In the genomic region with DNA sequence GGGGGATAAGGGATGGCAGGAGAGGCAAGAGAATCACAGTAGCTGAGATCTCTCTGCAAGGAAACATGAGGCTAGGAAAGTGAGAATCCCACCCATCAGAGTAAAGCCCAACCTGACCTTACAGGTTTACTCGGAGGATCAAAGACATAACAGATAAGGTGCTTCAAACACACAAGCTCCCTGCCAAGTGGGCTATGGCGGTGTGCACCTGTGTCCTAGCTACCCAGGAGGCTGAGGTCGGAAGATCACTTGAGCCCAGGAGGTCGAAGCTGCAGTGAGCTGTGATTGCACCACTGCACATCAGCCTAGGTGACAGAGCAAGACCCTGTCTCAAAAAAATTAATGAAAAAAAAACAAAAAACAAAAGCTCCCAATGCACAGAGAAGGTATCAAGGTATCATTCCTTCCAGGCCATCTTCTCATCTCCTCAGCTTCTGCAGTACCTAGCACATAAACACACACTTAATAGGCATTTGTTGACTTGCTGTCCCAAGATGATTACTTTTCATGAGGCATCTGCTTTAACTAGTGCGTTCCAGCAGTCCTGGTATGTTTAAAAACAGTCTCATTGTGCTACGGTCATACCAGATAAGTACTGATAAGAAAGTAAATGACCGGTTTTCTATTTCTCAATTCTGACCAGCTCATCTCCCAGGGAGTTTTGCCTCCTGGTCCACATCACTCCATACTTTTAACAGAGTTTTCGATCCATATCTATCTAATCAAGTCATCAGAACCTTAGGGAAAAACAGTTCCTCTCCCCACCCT, we compare ENCODE assay signal across 1 cellular context.
TF ChIP-seq lines count a peak whose summit lies in the region.

No MANE protein-coding gene starts in this region.

TF ChIP-seq in WTC11, 78 proteins besides CTCF, POLR2A, EP300 and RAD21 (continued from another document):
- TF ChIP-seq, protein P1, sequence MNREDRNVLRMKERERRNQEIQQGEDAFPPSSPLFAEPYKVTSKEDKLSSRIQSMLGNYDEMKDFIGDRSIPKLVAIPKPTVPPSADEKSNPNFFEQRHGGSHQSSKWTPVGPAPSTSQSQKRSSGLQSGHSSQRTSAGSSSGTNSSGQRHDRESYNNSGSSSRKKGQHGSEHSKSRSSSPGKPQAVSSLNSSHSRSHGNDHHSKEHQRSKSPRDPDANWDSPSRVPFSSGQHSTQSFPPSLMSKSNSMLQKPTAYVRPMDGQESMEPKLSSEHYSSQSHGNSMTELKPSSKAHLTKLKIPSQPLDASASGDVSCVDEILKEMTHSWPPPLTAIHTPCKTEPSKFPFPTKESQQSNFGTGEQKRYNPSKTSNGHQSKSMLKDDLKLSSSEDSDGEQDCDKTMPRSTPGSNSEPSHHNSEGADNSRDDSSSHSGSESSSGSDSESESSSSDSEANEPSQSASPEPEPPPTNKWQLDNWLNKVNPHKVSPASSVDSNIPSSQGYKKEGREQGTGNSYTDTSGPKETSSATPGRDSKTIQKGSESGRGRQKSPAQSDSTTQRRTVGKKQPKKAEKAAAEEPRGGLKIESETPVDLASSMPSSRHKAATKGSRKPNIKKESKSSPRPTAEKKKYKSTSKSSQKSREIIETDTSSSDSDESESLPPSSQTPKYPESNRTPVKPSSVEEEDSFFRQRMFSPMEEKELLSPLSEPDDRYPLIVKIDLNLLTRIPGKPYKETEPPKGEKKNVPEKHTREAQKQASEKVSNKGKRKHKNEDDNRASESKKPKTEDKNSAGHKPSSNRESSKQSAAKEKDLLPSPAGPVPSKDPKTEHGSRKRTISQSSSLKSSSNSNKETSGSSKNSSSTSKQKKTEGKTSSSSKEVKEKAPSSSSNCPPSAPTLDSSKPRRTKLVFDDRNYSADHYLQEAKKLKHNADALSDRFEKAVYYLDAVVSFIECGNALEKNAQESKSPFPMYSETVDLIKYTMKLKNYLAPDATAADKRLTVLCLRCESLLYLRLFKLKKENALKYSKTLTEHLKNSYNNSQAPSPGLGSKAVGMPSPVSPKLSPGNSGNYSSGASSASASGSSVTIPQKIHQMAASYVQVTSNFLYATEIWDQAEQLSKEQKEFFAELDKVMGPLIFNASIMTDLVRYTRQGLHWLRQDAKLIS (CRISPR knock-in tag; IDR thresholded peaks at IDR 0.05; ENCODE audit: borderline replicate concordance) = no peak
- TF ChIP-seq ZNF671 (CRISPR knock-in tag; IDR thresholded peaks at IDR 0.05) (no peak), ZNF396 (CRISPR knock-in tag; IDR thresholded peaks at IDR 0.05; ENCODE audit: borderline replicate concordance) (no peak), ZMAT4 (CRISPR knock-in tag; IDR thresholded peaks at IDR 0.05) (no peak), RELA (CRISPR knock-in tag; IDR thresholded peaks at IDR 0.05; ENCODE audit: borderline replicate concordance) (no peak), MAX (CRISPR knock-in tag; IDR thresholded peaks at IDR 0.05) (no peak), PRRX2 (CRISPR knock-in tag; IDR thresholded peaks at IDR 0.05) (no peak)
- TF ChIP-seq, protein P2, sequence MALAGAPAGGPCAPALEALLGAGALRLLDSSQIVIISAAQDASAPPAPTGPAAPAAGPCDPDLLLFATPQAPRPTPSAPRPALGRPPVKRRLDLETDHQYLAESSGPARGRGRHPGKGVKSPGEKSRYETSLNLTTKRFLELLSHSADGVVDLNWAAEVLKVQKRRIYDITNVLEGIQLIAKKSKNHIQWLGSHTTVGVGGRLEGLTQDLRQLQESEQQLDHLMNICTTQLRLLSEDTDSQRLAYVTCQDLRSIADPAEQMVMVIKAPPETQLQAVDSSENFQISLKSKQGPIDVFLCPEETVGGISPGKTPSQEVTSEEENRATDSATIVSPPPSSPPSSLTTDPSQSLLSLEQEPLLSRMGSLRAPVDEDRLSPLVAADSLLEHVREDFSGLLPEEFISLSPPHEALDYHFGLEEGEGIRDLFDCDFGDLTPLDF (CRISPR knock-in tag; IDR thresholded peaks at IDR 0.05) = no peak
